ENCODE assay signal across 8 cellular contexts in genomic region chr19:55461974-55462628, GRCh38. TPM values are rescaled to one million over a fixed set of nuclear protein-coding genes. Genes with fewer than 3 reads are reported as not detected.
A peak's percentile ranks its signal among the peaks of the same experiment; 100 is the strongest.
DNase-seq lines count a peak whose midpoint lies in the region; ATAC-seq and TF ChIP-seq lines count a peak whose summit lies in the region.

No MANE protein-coding gene starts in this region.

- peaks cover 24 to 26% (median 25%) of the 10 kb centered on the region in 3 donors for H3K4me1 Mint-ChIP-seq in CD8-positive, alpha-beta memory T cell

- intact Hi-C loops in ascending aorta (cut with DNase I) (loop anchor here (1.0 to 5.0 kb wide), 7 partner anchors 14 to 345 kb away; partner anchors contain the start of genes BRSK1, FIZ1, HSPBP1 and PPP1R12C), left lung (cut with DNase I) (no loop called here)

- no peaks in the 10 kb centered on the region for H3K9me3 ChIP-seq in CD8-positive, alpha-beta memory T cell (ENCODE audit: low read length)
- H3K9me3 ChIP-seq in ascending aorta (no peaks in the 10 kb centered on the region), left lung (no peaks in the 10 kb centered on the region), upper lobe of left lung (no peaks in the 10 kb centered on the region)

- H3K36me3 Mint-ChIP-seq in CD8-positive, alpha-beta memory T cell = peaks cover 0 to 3% (median 0%) of the 10 kb centered on the region in 3 donors

- no peak for DNase-seq in CD8-positive, alpha-beta memory T cell
- DNase-seq in Jurkat, Clone E6-1 (ENCODE audit: low read depth, low spot score) = no peak
- DNase-seq in ascending aorta (ENCODE audit: low spot score in 2 of 2) = no peak
- peak in 1 of 2 donors; percentile 48 for DNase-seq in left lung
- DNase-seq in upper lobe of left lung = no peak
- no peak for DNase-seq in activated CD4-positive, alpha-beta T cell treated with anti-CD3 and anti-CD28 coated beads for 48 hours

- TF ChIP-seq POLR2A in upper lobe of left lung (IDR thresholded peaks at IDR 0.05) = peak in 1 of 4 donors; percentile 71

- H3K4me3 Mint-ChIP-seq in CD8-positive, alpha-beta memory T cell = peak overlapping the region; percentile 80 to 97 (median 87)

- POLR2A ChIA-PET in CD8-positive, alpha-beta memory T cell (lab: Charles Lee) = interaction anchor here (0.7 to 1.5 kb wide), 9 partner anchors 14 to 1013 kb away, joined by 3 to 9 read pairs (median 3); partner anchors contain the start of genes FIZ1, KMT5C, LENG8 and NAT14

- CTCF ChIA-PET in CD8-positive, alpha-beta memory T cell (lab: Charles Lee) = interaction anchor here (0.7 to 2.6 kb wide), 4 partner anchors 15 to 321 kb away, joined by 3 to 13 read pairs (median 4); partner anchors contain the start of gene ZNF784

- WGBS in upper lobe of left lung, 2 donors = 12 to 13% methylated on average over 21 to 25 of the region's 27 CpGs

- ATAC-seq in left lung (peak; percentile 2), upper lobe of left lung (ENCODE audit: low FRiP score in 2 of 2) (no peak), GM18519 (IDR thresholded peaks at IDR 0.05; ENCODE audit: low FRiP score, unreplicated experiment) (no peak), GM21447 (IDR thresholded peaks at IDR 0.05; ENCODE audit: unreplicated experiment) (no peak)

- no peaks in the 10 kb centered on the region for H3K9me3 Mint-ChIP-seq in CD8-positive, alpha-beta memory T cell

- no peak for TF ChIP-seq EP300 in upper lobe of left lung (IDR thresholded peaks at IDR 0.05)

- TF ChIP-seq CTCF in ascending aorta (IDR thresholded peaks at IDR 0.05) (no peak), left lung (IDR thresholded peaks at IDR 0.05) (no peak), upper lobe of left lung (IDR thresholded peaks at IDR 0.05) (no peak)

- no peaks in the 10 kb centered on the region for H3K36me3 ChIP-seq in CD8-positive, alpha-beta memory T cell (ENCODE audit: insufficient read depth, low read length)
- no peaks in the 10 kb centered on the region for H3K36me3 ChIP-seq in ascending aorta
- no peaks in the 10 kb centered on the region for H3K36me3 ChIP-seq in left lung
- H3K36me3 ChIP-seq in upper lobe of left lung = no peaks in the 10 kb centered on the region

- no peaks in the 10 kb centered on the region for H3K27me3 ChIP-seq in CD8-positive, alpha-beta memory T cell (ENCODE audit: insufficient read depth, low read length, poor library complexity, severe bottlenecking)
- H3K27me3 ChIP-seq in ascending aorta = no peaks in the 10 kb centered on the region
- no peaks in the 10 kb centered on the region for H3K27me3 ChIP-seq in left lung
- no peaks in the 10 kb centered on the region for H3K27me3 ChIP-seq in upper lobe of left lung

- peaks cover 5% of the 10 kb centered on the region for H3K4me1 ChIP-seq in CD8-positive, alpha-beta memory T cell (ENCODE audit: insufficient read depth, low read length)
- H3K4me1 ChIP-seq in ascending aorta (peaks cover 0 to 5% of the 10 kb centered on the region in 2 donors), left lung (peaks cover 6 to 23% of the 10 kb centered on the region in 2 donors), upper lobe of left lung (peaks cover 22 to 27% (median 24%) of the 10 kb centered on the region in 4 donors)

- H3K27ac ChIP-seq in CD8-positive, alpha-beta memory T cell (ENCODE audit: low read depth, low read length) = peak overlapping the region; percentile 76
- H3K27ac ChIP-seq in ascending aorta (peak overlapping the region; percentile 67 to 73), left lung (peak overlapping the region; percentile 69 to 81), upper lobe of left lung (peak overlapping the region; percentile 58 to 91 (median 88))

- peak overlapping the region; percentile 69 for H3K4me3 ChIP-seq in CD8-positive, alpha-beta memory T cell (ENCODE audit: low read length)
- peak overlapping the region; percentile 66 for H3K4me3 ChIP-seq in Jurkat, Clone E6-1 (ENCODE audit: low read length)
- H3K4me3 ChIP-seq in ascending aorta = peak overlapping the region; percentile 58 to 69
- H3K4me3 ChIP-seq in left lung = peak overlapping the region; percentile 45 to 66
- peak overlapping the region; percentile 70 to 87 (median 79) for H3K4me3 ChIP-seq in upper lobe of left lung

- peaks cover 2 to 3% of the 10 kb centered on the region in 2 donors for H3K27me3 Mint-ChIP-seq in CD8-positive, alpha-beta memory T cell

- peak overlapping the region; percentile 15 to 96 (median 84) for H3K27ac Mint-ChIP-seq in CD8-positive, alpha-beta memory T cell

RNA-seq across cellular contexts. Expression of gene ISOC2, which starts 0.7 kb away (rescaled TPM):
- 10 to 100 TPM; 33.7 to 38.8 TPM for total RNA-seq in CD8-positive, alpha-beta memory T cell
- 32.0 TPM for polyA plus RNA-seq in CD8-positive, alpha-beta memory T cell
- 62.3 TPM for polyA plus RNA-seq in Jurkat, Clone E6-1 (2012; ENCODE audit: insufficient read depth, insufficient read length)
- 96.7 TPM for total RNA-seq in ascending aorta
- 10 to 100 TPM; 36.2 to 49.4 TPM for total RNA-seq in left lung
- 10 to 100 TPM in 5 of 6 donors, 1 to 10 TPM in 1; 4.2 to 44.8 (median 36.7) TPM for total RNA-seq in upper lobe of left lung

RNA-seq across cellular contexts. Expression of gene C19orf85, which starts 2.5 kb away (rescaled TPM):
- total RNA-seq in CD8-positive, alpha-beta memory T cell = not detected
- not detected for polyA plus RNA-seq in CD8-positive, alpha-beta memory T cell
- not detected for polyA plus RNA-seq in Jurkat, Clone E6-1 (2012; ENCODE audit: insufficient read depth, insufficient read length)
- total RNA-seq in ascending aorta (not detected), left lung (not detected), upper lobe of left lung (not detected)

RNA-seq across cellular contexts. Expression of gene ZNF628, which starts 14.3 kb away (rescaled TPM):
- 1 to 10 TPM; 8.3 to 8.7 TPM for total RNA-seq in CD8-positive, alpha-beta memory T cell
- 0.36 TPM for polyA plus RNA-seq in CD8-positive, alpha-beta memory T cell
- polyA plus RNA-seq in Jurkat, Clone E6-1 (2012; ENCODE audit: insufficient read depth, insufficient read length) = 3.3 TPM
- total RNA-seq in ascending aorta = 13.2 TPM
- 1 to 10 TPM; 8.7 to 9.5 TPM for total RNA-seq in left lung
- total RNA-seq in upper lobe of left lung = 10 to 100 TPM in 5 of 6 donors, 1 to 10 TPM in 1; 9.9 to 32.1 (median 12.4) TPM

RNA-seq across cellular contexts. Expression of gene SHISA7, which starts 19.0 kb away (rescaled TPM):
- not detected for total RNA-seq in CD8-positive, alpha-beta memory T cell
- not detected for polyA plus RNA-seq in CD8-positive, alpha-beta memory T cell
- 1.00 TPM for polyA plus RNA-seq in Jurkat, Clone E6-1 (2012; ENCODE audit: insufficient read depth, insufficient read length)
- total RNA-seq in ascending aorta (0.85 TPM), left lung (not detected), upper lobe of left lung (not detected)

RNA-seq across cellular contexts. Expression of gene NAT14, which starts 22.9 kb away (rescaled TPM):
- 10 to 100 TPM; 27.5 to 28.4 TPM for total RNA-seq in CD8-positive, alpha-beta memory T cell
- 7.0 TPM for polyA plus RNA-seq in CD8-positive, alpha-beta memory T cell
- 38.7 TPM for polyA plus RNA-seq in Jurkat, Clone E6-1 (2012; ENCODE audit: insufficient read depth, insufficient read length)
- total RNA-seq in ascending aorta (21.6 TPM), left lung (10 to 100 TPM; 22.9 to 37.2 TPM), upper lobe of left lung (10 to 100 TPM; 13.1 to 19.2 (median 16.3) TPM)
